In genomic region chr6:133241901-133242760, GRCh38 we compare ENCODE assay signal across 8 cellular contexts. TPM values are rescaled to one million over a fixed set of nuclear protein-coding genes. Genes with fewer than 3 reads are reported as not detected.
A peak's percentile ranks its signal among the peaks of the same experiment; 100 is the strongest.
DNase-seq lines count a peak whose midpoint lies in the region; ATAC-seq lines count a peak whose summit lies in the region.

No MANE protein-coding gene starts in this region.

- H3K27ac Mint-ChIP-seq in activated T-helper 1 cell treated with anti-CD3 and anti-CD28 coated beads, Interleukin-12 subunit alpha, Interleukin-12 subunit beta, Interleukin-2, Interleukin-4 antibody, amounts not matched to agents 30 ng/mL and 10 ng/mL and 1 ng/mL, durations not matched to agents 14 hours and 24 hours and 36 hours: peak overlapping the region; percentile 18
- H3K27ac Mint-ChIP-seq in stimulated activated memory B cell treated with anti-CD40 and anti-IgM and Interleukin-4, amounts not matched to agents 10 μg/mL and 1 μg/mL and 100 μg/mL, for 72 hours: no peak overlapping the region

- H3K9ac ChIP-seq in iPS-15b (ENCODE audit: low read depth, low read length): no peak overlapping the region

- H3K4me1 ChIP-seq in iPS-15b (ENCODE audit: control insufficient read depth, insufficient read depth, low read length): peaks cover 3% of the 10 kb centered on the region

- H3K36me3 Mint-ChIP-seq in activated T-helper 1 cell treated with anti-CD3 and anti-CD28 coated beads, Interleukin-12 subunit alpha, Interleukin-12 subunit beta, Interleukin-2, Interleukin-4 antibody, amounts not matched to agents 30 ng/mL and 10 ng/mL and 1 ng/mL, durations not matched to agents 14 hours and 24 hours and 36 hours (ENCODE audit: low read depth): no peaks in the 10 kb centered on the region
- no peaks in the 10 kb centered on the region for H3K36me3 Mint-ChIP-seq in stimulated activated memory B cell treated with anti-CD40 and anti-IgM and Interleukin-4, amounts not matched to agents 10 μg/mL and 1 μg/mL and 100 μg/mL, for 72 hours

- intact Hi-C loops in activated T-helper 1 cell treated with anti-CD3 and anti-CD28 coated beads, Interleukin-12 subunit alpha, Interleukin-12 subunit beta, Interleukin-2, Interleukin-4 antibody, amounts not matched to agents 30 ng/mL and 10 ng/mL and 1 ng/mL, durations not matched to agents 14 hours and 24 hours and 36 hours (cut with micrococcal nuclease): loop anchor here (2.0 to 10.0 kb wide), 2 partner anchors 613 to 649 kb away; no protein-coding TSS in a partner anchor

- peak overlapping the region; percentile 62 for H3K4me3 ChIP-seq in iPS-15b (ENCODE audit: low read depth, low read length)

- peak; percentile 20 for DNase-seq in HPDE6-E6E7 (ENCODE audit: extremely low spot score)
- DNase-seq in activated T-helper 1 cell treated with anti-CD3 and anti-CD28 coated beads, Interleukin-12 subunit alpha, Interleukin-12 subunit beta, Interleukin-2, Interleukin-4 antibody, amounts not matched to agents 30 ng/mL and 10 ng/mL and 1 ng/mL, durations not matched to agents 14 hours and 24 hours and 36 hours (ENCODE audit: low spot score): no peak
- DNase-seq in stimulated activated CD8-positive, alpha-beta memory T cell treated with anti-CD3 and anti-CD28 coated beads, Interleukin-4, amount 100 ng/mL, for 48 hours: no peak

- no peaks in the 10 kb centered on the region for H3K4me1 Mint-ChIP-seq in activated T-helper 1 cell treated with anti-CD3 and anti-CD28 coated beads, Interleukin-12 subunit alpha, Interleukin-12 subunit beta, Interleukin-2, Interleukin-4 antibody, amounts not matched to agents 30 ng/mL and 10 ng/mL and 1 ng/mL, durations not matched to agents 14 hours and 24 hours and 36 hours (ENCODE audit: low read depth)
- H3K4me1 Mint-ChIP-seq in stimulated activated memory B cell treated with anti-CD40 and anti-IgM and Interleukin-4, amounts not matched to agents 10 μg/mL and 1 μg/mL and 100 μg/mL, for 72 hours: peaks cover 23% of the 10 kb centered on the region

- H3K27me3 Mint-ChIP-seq in activated T-helper 1 cell treated with anti-CD3 and anti-CD28 coated beads, Interleukin-12 subunit alpha, Interleukin-12 subunit beta, Interleukin-2, Interleukin-4 antibody, amounts not matched to agents 30 ng/mL and 10 ng/mL and 1 ng/mL, durations not matched to agents 14 hours and 24 hours and 36 hours (ENCODE audit: insufficient read depth): peaks cover 61% of the 10 kb centered on the region
- peaks cover 43% of the 10 kb centered on the region for H3K27me3 Mint-ChIP-seq in stimulated activated memory B cell treated with anti-CD40 and anti-IgM and Interleukin-4, amounts not matched to agents 10 μg/mL and 1 μg/mL and 100 μg/mL, for 72 hours

- H3K27me3 ChIP-seq in iPS-15b (ENCODE audit: control insufficient read depth, insufficient read depth, low read length): peaks cover 79% of the 10 kb centered on the region

- no peaks in the 10 kb centered on the region for H3K9me3 Mint-ChIP-seq in activated T-helper 1 cell treated with anti-CD3 and anti-CD28 coated beads, Interleukin-12 subunit alpha, Interleukin-12 subunit beta, Interleukin-2, Interleukin-4 antibody, amounts not matched to agents 30 ng/mL and 10 ng/mL and 1 ng/mL, durations not matched to agents 14 hours and 24 hours and 36 hours
- no peaks in the 10 kb centered on the region for H3K9me3 Mint-ChIP-seq in stimulated activated memory B cell treated with anti-CD40 and anti-IgM and Interleukin-4, amounts not matched to agents 10 μg/mL and 1 μg/mL and 100 μg/mL, for 72 hours

- peak overlapping the region; percentile 7 for H3K4me3 Mint-ChIP-seq in activated T-helper 1 cell treated with anti-CD3 and anti-CD28 coated beads, Interleukin-12 subunit alpha, Interleukin-12 subunit beta, Interleukin-2, Interleukin-4 antibody, amounts not matched to agents 30 ng/mL and 10 ng/mL and 1 ng/mL, durations not matched to agents 14 hours and 24 hours and 36 hours
- peak overlapping the region; percentile 60 for H3K4me3 Mint-ChIP-seq in stimulated activated memory B cell treated with anti-CD40 and anti-IgM and Interleukin-4, amounts not matched to agents 10 μg/mL and 1 μg/mL and 100 μg/mL, for 72 hours

- H3K9me3 ChIP-seq in iPS-15b (ENCODE audit: control insufficient read depth, insufficient read depth, low read length): no peaks in the 10 kb centered on the region

- H3K36me3 ChIP-seq in iPS-15b (ENCODE audit: control insufficient read depth, insufficient read depth, low read length): no peaks in the 10 kb centered on the region

- no peak for ATAC-seq in stimulated activated memory B cell treated with anti-CD40 and anti-IgM and Interleukin-4, amounts not matched to agents 10 μg/mL and 1 μg/mL and 100 μg/mL, for 72 hours
- ATAC-seq in HG03457 (IDR thresholded peaks at IDR 0.05; ENCODE audit: unreplicated experiment) (no peak), GM21723 (IDR thresholded peaks at IDR 0.05; ENCODE audit: unreplicated experiment) (no peak), GM19328 (IDR thresholded peaks at IDR 0.05; ENCODE audit: unreplicated experiment) (no peak)

RNA-seq across cellular contexts. Expression of gene EYA4, which starts 1.0 kb away (rescaled TPM):
- total RNA-seq in activated T-helper 1 cell treated with anti-CD3 and anti-CD28 coated beads, Interleukin-12 subunit alpha, Interleukin-12 subunit beta, Interleukin-2, Interleukin-4 antibody, amounts not matched to agents 30 ng/mL and 10 ng/mL and 1 ng/mL, durations not matched to agents 14 hours and 24 hours and 36 hours: not detected in 2 replicates
